1 cellular context compared by ENCODE assay signal in genomic region chr10:73917566-73918305, GRCh38.
TF ChIP-seq lines count a peak whose summit lies in the region.

No MANE protein-coding gene starts in this region.

TF ChIP-seq in HCT116, 20 proteins besides CTCF, POLR2A, EP300 and RAD21:
- TF ChIP-seq ELF1 (IDR thresholded peaks at IDR 0.05; ENCODE audit: borderline replicate concordance, low read depth) (no peak), JUND (IDR thresholded peaks at IDR 0.05) (0 out of 2 replicates have a peak, but pooled peaks have one; percentile 10), POLR2AphosphoS5 (IDR thresholded peaks at IDR 0.05; ENCODE audit: low read depth, low read length) (peak; percentile 24; the same call in 1 of the 2 replicates)
